ENCODE assay signal across 3 cellular contexts in the genomic region with DNA sequence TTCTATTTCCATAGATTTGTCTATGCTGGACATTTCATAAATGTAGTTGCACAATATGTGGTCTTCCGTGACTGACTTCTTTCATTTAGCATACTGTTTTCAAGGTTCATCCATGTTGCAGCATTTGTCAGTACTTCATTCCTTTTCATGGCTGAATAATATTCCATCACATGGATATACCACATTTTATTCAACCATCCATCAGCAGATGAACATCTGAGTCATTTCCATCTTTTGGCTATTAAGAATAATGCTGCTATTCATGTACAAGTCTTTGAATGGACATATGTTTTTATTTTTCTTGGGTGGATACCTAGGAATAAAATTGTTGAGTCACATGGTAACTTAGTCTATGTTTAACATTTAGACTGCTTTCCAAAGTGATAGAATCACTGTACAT.
A peak's percentile ranks its signal among the peaks of the same experiment; 100 is the strongest.
TF ChIP-seq lines count a peak whose summit lies in the region.

No MANE protein-coding gene starts in this region.

TF ChIP-seq in GM12891, 5 proteins besides CTCF, POLR2A, EP300 and RAD21 (continued from another document):
- no peak for TF ChIP-seq POLR2AphosphoS5 (IDR thresholded peaks at IDR 0.05; ENCODE audit: low read depth, low read length)

TF ChIP-seq in HEK293, 187 proteins besides CTCF, POLR2A, EP300 and RAD21 (continued from another document):
- TF ChIP-seq KLF9 (tag by site-specific recombination; IDR thresholded peaks at IDR 0.05; ENCODE audit: low read depth) = no peak
- TF ChIP-seq, protein P1, sequence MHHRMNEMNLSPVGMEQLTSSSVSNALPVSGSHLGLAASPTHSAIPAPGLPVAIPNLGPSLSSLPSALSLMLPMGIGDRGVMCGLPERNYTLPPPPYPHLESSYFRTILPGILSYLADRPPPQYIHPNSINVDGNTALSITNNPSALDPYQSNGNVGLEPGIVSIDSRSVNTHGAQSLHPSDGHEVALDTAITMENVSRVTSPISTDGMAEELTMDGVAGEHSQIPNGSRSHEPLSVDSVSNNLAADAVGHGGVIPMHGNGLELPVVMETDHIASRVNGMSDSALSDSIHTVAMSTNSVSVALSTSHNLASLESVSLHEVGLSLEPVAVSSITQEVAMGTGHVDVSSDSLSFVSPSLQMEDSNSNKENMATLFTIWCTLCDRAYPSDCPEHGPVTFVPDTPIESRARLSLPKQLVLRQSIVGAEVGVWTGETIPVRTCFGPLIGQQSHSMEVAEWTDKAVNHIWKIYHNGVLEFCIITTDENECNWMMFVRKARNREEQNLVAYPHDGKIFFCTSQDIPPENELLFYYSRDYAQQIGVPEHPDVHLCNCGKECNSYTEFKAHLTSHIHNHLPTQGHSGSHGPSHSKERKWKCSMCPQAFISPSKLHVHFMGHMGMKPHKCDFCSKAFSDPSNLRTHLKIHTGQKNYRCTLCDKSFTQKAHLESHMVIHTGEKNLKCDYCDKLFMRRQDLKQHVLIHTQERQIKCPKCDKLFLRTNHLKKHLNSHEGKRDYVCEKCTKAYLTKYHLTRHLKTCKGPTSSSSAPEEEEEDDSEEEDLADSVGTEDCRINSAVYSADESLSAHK (tag by site-specific recombination; IDR thresholded peaks at IDR 0.05) = no peak

TF ChIP-seq in K562, 482 proteins besides CTCF, POLR2A, EP300 and RAD21 (continued from another document):
- TF ChIP-seq TRIM28 (IDR thresholded peaks at IDR 0.05) = peak; percentile 20; the same call in 1 of the 2 replicates
- no peak for TF ChIP-seq PTBP1 (IDR thresholded peaks at IDR 0.05; ENCODE audit: low read depth, low read length)
- peak; percentile 14; the same call in 1 of the 2 replicates for TF ChIP-seq CEBPB (tag; IDR thresholded peaks at IDR 0.05)
- TF ChIP-seq HNRNPLL (IDR thresholded peaks at IDR 0.05; ENCODE audit: low read depth, low read length, poor library complexity, severe bottlenecking) = no peak
- TF ChIP-seq, protein P2, sequence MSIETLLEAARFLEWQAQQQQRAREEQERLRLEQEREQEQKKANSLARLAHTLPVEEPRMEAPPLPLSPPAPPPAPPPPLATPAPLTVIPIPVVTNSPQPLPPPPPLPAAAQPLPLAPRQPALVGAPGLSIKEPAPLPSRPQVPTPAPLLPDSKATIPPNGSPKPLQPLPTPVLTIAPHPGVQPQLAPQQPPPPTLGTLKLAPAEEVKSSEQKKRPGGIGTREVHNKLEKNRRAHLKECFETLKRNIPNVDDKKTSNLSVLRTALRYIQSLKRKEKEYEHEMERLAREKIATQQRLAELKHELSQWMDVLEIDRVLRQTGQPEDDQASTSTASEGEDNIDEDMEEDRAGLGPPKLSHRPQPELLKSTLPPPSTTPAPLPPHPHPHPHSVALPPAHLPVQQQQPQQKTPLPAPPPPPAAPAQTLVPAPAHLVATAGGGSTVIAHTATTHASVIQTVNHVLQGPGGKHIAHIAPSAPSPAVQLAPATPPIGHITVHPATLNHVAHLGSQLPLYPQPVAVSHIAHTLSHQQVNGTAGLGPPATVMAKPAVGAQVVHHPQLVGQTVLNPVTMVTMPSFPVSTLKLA (conservative IDR thresholded peaks at IDR 0.05) = no peak
- TF ChIP-seq ZNF232 (CRISPR knock-in tag; IDR thresholded peaks at IDR 0.05) = peak; percentile 98
- no peak for TF ChIP-seq NR2C1 (IDR thresholded peaks at IDR 0.05)
- TF ChIP-seq NR2C1 (tag; IDR thresholded peaks at IDR 0.05) = no peak
- peak; percentile 83 for TF ChIP-seq RBM25 (IDR thresholded peaks at IDR 0.05; ENCODE audit: low read depth, low read length, severe bottlenecking)
- no peak for TF ChIP-seq MAFF (IDR thresholded peaks at IDR 0.05; ENCODE audit: low read length)
- TF ChIP-seq NR4A1 (CRISPR knock-in tag; IDR thresholded peaks at IDR 0.05) = no peak
- TF ChIP-seq NR4A1 (tag; IDR thresholded peaks at IDR 0.05) = no peak
- TF ChIP-seq ZNF57 (CRISPR knock-in tag; IDR thresholded peaks at IDR 0.05) = no peak
- TF ChIP-seq PHTF2 (CRISPR knock-in tag; IDR thresholded peaks at IDR 0.05) = no peak
- TF ChIP-seq ZNF695 (CRISPR knock-in tag; IDR thresholded peaks at IDR 0.05) = no peak
- no peak for TF ChIP-seq CEBPG (CRISPR knock-in tag; IDR thresholded peaks at IDR 0.05)
- TF ChIP-seq CEBPG (tag; conservative IDR thresholded peaks at IDR 0.05 in 1 of 2, IDR thresholded peaks at IDR 0.05 in 1 of 2) = 0 out of 4 replicates have a peak, but pooled peaks of 1 of the 2 experiments have one; percentile 15
- TF ChIP-seq, protein P3, sequence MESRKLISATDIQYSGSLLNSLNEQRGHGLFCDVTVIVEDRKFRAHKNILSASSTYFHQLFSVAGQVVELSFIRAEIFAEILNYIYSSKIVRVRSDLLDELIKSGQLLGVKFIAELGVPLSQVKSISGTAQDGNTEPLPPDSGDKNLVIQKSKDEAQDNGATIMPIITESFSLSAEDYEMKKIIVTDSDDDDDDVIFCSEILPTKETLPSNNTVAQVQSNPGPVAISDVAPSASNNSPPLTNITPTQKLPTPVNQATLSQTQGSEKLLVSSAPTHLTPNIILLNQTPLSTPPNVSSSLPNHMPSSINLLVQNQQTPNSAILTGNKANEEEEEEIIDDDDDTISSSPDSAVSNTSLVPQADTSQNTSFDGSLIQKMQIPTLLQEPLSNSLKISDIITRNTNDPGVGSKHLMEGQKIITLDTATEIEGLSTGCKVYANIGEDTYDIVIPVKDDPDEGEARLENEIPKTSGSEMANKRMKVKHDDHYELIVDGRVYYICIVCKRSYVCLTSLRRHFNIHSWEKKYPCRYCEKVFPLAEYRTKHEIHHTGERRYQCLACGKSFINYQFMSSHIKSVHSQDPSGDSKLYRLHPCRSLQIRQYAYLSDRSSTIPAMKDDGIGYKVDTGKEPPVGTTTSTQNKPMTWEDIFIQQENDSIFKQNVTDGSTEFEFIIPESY (CRISPR knock-in tag; IDR thresholded peaks at IDR 0.05) = no peak
- TF ChIP-seq FOXJ3 (CRISPR knock-in tag; IDR thresholded peaks at IDR 0.05) = no peak
- no peak for TF ChIP-seq KLF6 (CRISPR knock-in tag; IDR thresholded peaks at IDR 0.05; ENCODE audit: borderline replicate concordance)
- TF ChIP-seq CREB1 (IDR thresholded peaks at IDR 0.05) = no peak
- TF ChIP-seq CREB1 (CRISPR knock-in tag; IDR thresholded peaks at IDR 0.05) = no peak
- no peak for TF ChIP-seq RBFOX2 (IDR thresholded peaks at IDR 0.05; ENCODE audit: low read depth, low read length)
TF ChIP-seq in K562: peak in this region for 7.
